10 cellular contexts compared by ENCODE assay signal in genomic region chr10:102423372-102423968, GRCh38. TPM values are rescaled to one million over a fixed set of nuclear protein-coding genes. Genes with fewer than 3 reads are reported as not detected.
DNase-seq lines count a peak whose midpoint lies in the region; ATAC-seq and TF ChIP-seq lines count a peak whose summit lies in the region.
"Had no signal": no experiment of that assay in that cellular context is flagged by ENCODE, and none has a peak within 500 bp of the region (broad histone marks: within the 10 kb centered on the region; RNA-seq: fewer than 3 reads in every experiment).

No MANE protein-coding gene starts in this region.

- H3K4me2 ChIP-seq in Loucy (ENCODE audit: low read depth, low read length, poor library complexity, severe bottlenecking) = peak overlapping the region; percentile 93

- no peak for DNase-seq in CD4-positive, CD25-positive, alpha-beta regulatory T cell
- DNase-seq in breast epithelium (ENCODE audit: low spot score in 2 of 2) = no peak
- no peak for DNase-seq in natural killer cell treated with Interleukin-12 subunit alpha and Interleukin-12 subunit beta and Interleukin-15 and Interleukin-18, amount 100 ng/mL, for 72 hours (ENCODE audit: low spot score)
- no peak for DNase-seq in NCI-H2227 (lab: John Stamatoyannopoulos, UW; ENCODE audit: unreplicated experiment)

- no peak for TF ChIP-seq CTCF in Loucy (conservative IDR thresholded peaks at IDR 0.05; ENCODE audit: low read length)
- TF ChIP-seq CTCF in breast epithelium (IDR thresholded peaks at IDR 0.05) = no peak

- H3K27ac ChIP-seq in CD4-positive, CD25-positive, alpha-beta regulatory T cell (ENCODE audit: insufficient read depth, low read length, poor library complexity, severe bottlenecking) = no peak overlapping the region
- H3K27ac ChIP-seq in breast epithelium = peak overlapping the region; percentile 88 to 96

- H3K36me3 ChIP-seq in CD4-positive, CD25-positive, alpha-beta regulatory T cell (ENCODE audit: control insufficient read depth, insufficient read depth, low read length) = peaks cover 3% of the 10 kb centered on the region
- H3K36me3 ChIP-seq in Loucy (ENCODE audit: insufficient read depth, low read length) (no peaks in the 10 kb centered on the region; the same call in 1 of the 2 replicates), breast epithelium (no peaks in the 10 kb centered on the region)

- H3K9ac ChIP-seq in Loucy (ENCODE audit: low read depth, low read length, poor library complexity, severe bottlenecking) = peak overlapping the region; percentile 76

- no peaks in the 10 kb centered on the region for H3K9me3 Mint-ChIP-seq in CD4-positive, CD25-positive, alpha-beta regulatory T cell
- no peaks in the 10 kb centered on the region for H3K9me3 Mint-ChIP-seq in natural killer cell treated with Interleukin-12 subunit alpha and Interleukin-12 subunit beta and Interleukin-15 and Interleukin-18, amount 100 ng/mL, for 72 hours

- intact Hi-C loops in breast epithelium (cut with DNase I; ENCODE audit: low total_unique reads) = no loop called here

- H3K4me3 ChIP-seq in CD4-positive, CD25-positive, alpha-beta regulatory T cell (ENCODE audit: low read depth, low read length) = no peak overlapping the region
- H3K4me3 ChIP-seq in Loucy (ENCODE audit: low read length, poor library complexity, severe bottlenecking) (peak overlapping the region; percentile 79), breast epithelium (peak overlapping the region in 1 of 3 donors; percentile 90)

- H3K27me3 ChIP-seq in CD4-positive, CD25-positive, alpha-beta regulatory T cell (ENCODE audit: control insufficient read depth, insufficient read depth, low read length) = peaks cover under 1% of the 10 kb centered on the region
- H3K27me3 ChIP-seq in Loucy (ENCODE audit: insufficient read depth, low read length, poor library complexity, severe bottlenecking) = no peaks in the 10 kb centered on the region
- peaks cover 0 to 5% of the 10 kb centered on the region in 2 donors for H3K27me3 ChIP-seq in breast epithelium

- no peaks in the 10 kb centered on the region for H3K36me3 Mint-ChIP-seq in CD4-positive, CD25-positive, alpha-beta regulatory T cell
- no peaks in the 10 kb centered on the region for H3K36me3 Mint-ChIP-seq in natural killer cell treated with Interleukin-12 subunit alpha and Interleukin-12 subunit beta and Interleukin-15 and Interleukin-18, amount 100 ng/mL, for 72 hours

- no peaks in the 10 kb centered on the region for H3K9me3 ChIP-seq in CD4-positive, CD25-positive, alpha-beta regulatory T cell (ENCODE audit: control insufficient read depth in 2 of 2, low read length in 2 of 2)
- no peaks in the 10 kb centered on the region for H3K9me3 ChIP-seq in Loucy (ENCODE audit: insufficient read depth, low read depth, low read length)
- H3K9me3 ChIP-seq in breast epithelium = no peaks in the 10 kb centered on the region
- H3K9me3 ChIP-seq: right atrium auricular region had no signal

- H3K79me2 ChIP-seq in Loucy (ENCODE audit: insufficient read depth, low read length) = peaks cover 19% of the 10 kb centered on the region

- H4K20me1 ChIP-seq in Loucy (ENCODE audit: insufficient read depth, low read length, poor library complexity, severe bottlenecking) = no peaks in the 10 kb centered on the region

- no peaks in the 10 kb centered on the region for H3K9me2 ChIP-seq in Loucy (replicated peaks; ENCODE audit: low read depth, low read length)

- H3K4me1 ChIP-seq in CD4-positive, CD25-positive, alpha-beta regulatory T cell (ENCODE audit: control insufficient read depth, insufficient read depth, low read length, poor library complexity, severe bottlenecking) = peaks cover 44% of the 10 kb centered on the region
- H3K4me1 ChIP-seq in Loucy (ENCODE audit: insufficient read depth, low read length, poor library complexity, severe bottlenecking) = peaks cover 25% of the 10 kb centered on the region
- H3K4me1 ChIP-seq in breast epithelium = peaks cover 5 to 11% of the 10 kb centered on the region in 2 donors

- no peak overlapping the region for H2AFZ ChIP-seq in Loucy (ENCODE audit: low read length)

- TF ChIP-seq POLR2A in breast epithelium (IDR thresholded peaks at IDR 0.05) = no peak

- H3K27me3 Mint-ChIP-seq in CD4-positive, CD25-positive, alpha-beta regulatory T cell = peaks cover 9% of the 10 kb centered on the region
- H3K27me3 Mint-ChIP-seq in natural killer cell treated with Interleukin-12 subunit alpha and Interleukin-12 subunit beta and Interleukin-15 and Interleukin-18, amount 100 ng/mL, for 72 hours = no peaks in the 10 kb centered on the region

- ATAC-seq in CD4-positive, CD25-positive, alpha-beta regulatory T cell (ENCODE audit: low read depth in 2 of 2) = no peak
- ATAC-seq in natural killer cell treated with Interleukin-12 subunit alpha and Interleukin-12 subunit beta and Interleukin-15 and Interleukin-18, amount 100 ng/mL, for 72 hours = no peak
- ATAC-seq in GM18519 (IDR thresholded peaks at IDR 0.05; ENCODE audit: low FRiP score, unreplicated experiment) (no peak), HG03039 (IDR thresholded peaks at IDR 0.05; ENCODE audit: unreplicated experiment) (no peak), GM18909 (IDR thresholded peaks at IDR 0.05; ENCODE audit: poor library complexity, unreplicated experiment) (no peak)

- H3F3A ChIP-seq in Loucy (ENCODE audit: low read depth) = no peaks in the 10 kb centered on the region

- H3K4me1 Mint-ChIP-seq in CD4-positive, CD25-positive, alpha-beta regulatory T cell = peaks cover 5 to 46% (median 23%) of the 10 kb centered on the region in 4 donors
- peaks cover 30 to 36% of the 10 kb centered on the region in 2 donors for H3K4me1 Mint-ChIP-seq in natural killer cell treated with Interleukin-12 subunit alpha and Interleukin-12 subunit beta and Interleukin-15 and Interleukin-18, amount 100 ng/mL, for 72 hours (ENCODE audit: low read depth in 2 of 2)

- H3K27ac Mint-ChIP-seq in CD4-positive, CD25-positive, alpha-beta regulatory T cell = no peak overlapping the region
- H3K27ac Mint-ChIP-seq in natural killer cell treated with Interleukin-12 subunit alpha and Interleukin-12 subunit beta and Interleukin-15 and Interleukin-18, amount 100 ng/mL, for 72 hours = peak overlapping the region in 1 of 2 donors; percentile 91

- H3K4me3 Mint-ChIP-seq in CD4-positive, CD25-positive, alpha-beta regulatory T cell = peak overlapping the region in 3 of 4 donors; percentile 66 to 97 (median 69)
- peak overlapping the region; percentile 98 for H3K4me3 Mint-ChIP-seq in natural killer cell treated with Interleukin-12 subunit alpha and Interleukin-12 subunit beta and Interleukin-15 and Interleukin-18, amount 100 ng/mL, for 72 hours

RNA-seq across cellular contexts. Expression of gene FBXL15, which starts 2.8 kb away (rescaled TPM):
- total RNA-seq in CD4-positive, CD25-positive, alpha-beta regulatory T cell = 12.8 TPM
- polyA plus RNA-seq in CD4-positive, CD25-positive, alpha-beta regulatory T cell = 10 to 100 TPM; 25.2 to 40.1 (median 32.1) TPM
- total RNA-seq in breast epithelium = 10 to 100 TPM; 16.8 to 24.8 (median 21.0) TPM
- 10 to 100 TPM; 22.0 to 23.7 TPM for total RNA-seq in natural killer cell treated with Interleukin-12 subunit alpha and Interleukin-12 subunit beta and Interleukin-15 and Interleukin-18, amount 100 ng/mL, for 72 hours

RNA-seq across cellular contexts. Expression of gene PSD, which starts 4.9 kb away (rescaled TPM):
- 2.9 TPM for total RNA-seq in CD4-positive, CD25-positive, alpha-beta regulatory T cell
- polyA plus RNA-seq in CD4-positive, CD25-positive, alpha-beta regulatory T cell = 1 to 10 TPM; 1.4 to 2.6 (median 1.9) TPM
- total RNA-seq in breast epithelium = 10 to 100 TPM in 1 of 3 donors, 1 to 10 TPM in 1, under 1 TPM in 1; 0.96 to 13.4 (median 6.3) TPM
- total RNA-seq in natural killer cell treated with Interleukin-12 subunit alpha and Interleukin-12 subunit beta and Interleukin-15 and Interleukin-18, amount 100 ng/mL, for 72 hours = 1 to 10 TPM; 2.3 to 7.6 TPM

RNA-seq across cellular contexts. Expression of gene CUEDC2, which starts 8.9 kb away (rescaled TPM):
- 29.4 TPM for total RNA-seq in CD4-positive, CD25-positive, alpha-beta regulatory T cell
- 10 to 100 TPM; 50.8 to 60.6 (median 52.0) TPM for polyA plus RNA-seq in CD4-positive, CD25-positive, alpha-beta regulatory T cell
- total RNA-seq in breast epithelium = 10 to 100 TPM; 49.8 to 54.4 (median 50.3) TPM
- 10 to 100 TPM; 39.8 to 58.5 TPM for total RNA-seq in natural killer cell treated with Interleukin-12 subunit alpha and Interleukin-12 subunit beta and Interleukin-15 and Interleukin-18, amount 100 ng/mL, for 72 hours

RNA-seq across cellular contexts. Expression of gene C10orf95, which starts 27.9 kb away (rescaled TPM):
- 0.35 TPM for total RNA-seq in CD4-positive, CD25-positive, alpha-beta regulatory T cell
- 1 to 10 TPM in 1 of 4 donors, under 1 TPM in 3; 0.40 to 1.1 (median 0.55) TPM for polyA plus RNA-seq in CD4-positive, CD25-positive, alpha-beta regulatory T cell
- total RNA-seq in breast epithelium = under 1 TPM in 2 of 3 donors, not detected in 1; 0.33 to 0.59 TPM
- under 1 TPM in 1 of 2 donors, not detected in 1; 0.98 TPM for total RNA-seq in natural killer cell treated with Interleukin-12 subunit alpha and Interleukin-12 subunit beta and Interleukin-15 and Interleukin-18, amount 100 ng/mL, for 72 hours
- total RNA-seq: cerebellum, right atrium auricular region had no signal

RNA-seq across cellular contexts. Expression of gene NFKB2, which starts 28.0 kb away (rescaled TPM):
- 385 TPM for total RNA-seq in CD4-positive, CD25-positive, alpha-beta regulatory T cell
- 1 to 10 TPM; 6.3 to 8.2 (median 6.7) TPM for polyA plus RNA-seq in CD4-positive, CD25-positive, alpha-beta regulatory T cell
- total RNA-seq in breast epithelium = 10 to 100 TPM; 11.0 to 21.0 (median 18.9) TPM
- total RNA-seq in natural killer cell treated with Interleukin-12 subunit alpha and Interleukin-12 subunit beta and Interleukin-15 and Interleukin-18, amount 100 ng/mL, for 72 hours = 100 to 1,000 TPM; 370 to 522 TPM
